ENCODE assay signal across 1 cellular context in the genomic region with DNA sequence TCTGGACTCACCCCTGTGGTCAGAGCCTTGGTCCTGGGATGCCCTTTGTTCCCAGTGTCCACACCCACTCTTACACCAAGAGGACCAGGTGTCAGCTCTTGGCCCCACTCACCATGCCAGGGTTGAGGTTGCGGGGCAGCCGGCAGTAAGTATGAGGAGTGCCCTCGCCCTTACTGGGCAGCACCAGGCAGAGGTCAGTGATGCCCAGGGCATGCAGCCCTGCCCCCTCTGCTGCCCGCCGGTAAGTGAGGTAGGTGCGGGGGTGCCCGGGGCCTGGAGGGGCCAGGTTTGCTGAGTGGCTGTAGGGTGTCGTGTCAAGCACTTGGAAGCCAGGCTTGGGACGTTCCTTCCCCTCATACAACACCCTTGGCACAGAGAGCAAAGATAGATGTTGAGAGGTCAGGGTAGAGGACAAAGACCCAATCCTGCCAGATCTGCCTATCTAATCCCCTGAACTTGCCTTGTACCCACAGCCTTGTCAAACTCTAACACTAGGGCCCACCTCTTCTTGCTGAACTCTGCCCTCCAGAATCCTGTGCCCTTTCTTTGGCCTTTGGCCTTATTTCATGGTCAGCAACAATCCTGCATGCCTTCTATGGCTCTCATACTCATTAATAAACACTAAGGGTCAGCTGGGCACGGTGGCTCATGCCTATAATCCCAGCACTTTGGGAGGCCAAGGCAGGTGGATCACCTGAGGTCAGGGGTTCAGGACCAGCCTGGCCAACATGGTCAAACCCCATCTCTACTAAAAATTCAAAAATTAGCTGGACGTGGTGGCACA.
A peak's percentile ranks its signal among the peaks of the same experiment; 100 is the strongest.
TF ChIP-seq lines count a peak whose summit lies in the region.

No MANE protein-coding gene starts in this region.

TF ChIP-seq in HepG2, 621 proteins besides CTCF, POLR2A, EP300 and RAD21 (continued from another document and continues in another):
- TF ChIP-seq, protein P1, sequence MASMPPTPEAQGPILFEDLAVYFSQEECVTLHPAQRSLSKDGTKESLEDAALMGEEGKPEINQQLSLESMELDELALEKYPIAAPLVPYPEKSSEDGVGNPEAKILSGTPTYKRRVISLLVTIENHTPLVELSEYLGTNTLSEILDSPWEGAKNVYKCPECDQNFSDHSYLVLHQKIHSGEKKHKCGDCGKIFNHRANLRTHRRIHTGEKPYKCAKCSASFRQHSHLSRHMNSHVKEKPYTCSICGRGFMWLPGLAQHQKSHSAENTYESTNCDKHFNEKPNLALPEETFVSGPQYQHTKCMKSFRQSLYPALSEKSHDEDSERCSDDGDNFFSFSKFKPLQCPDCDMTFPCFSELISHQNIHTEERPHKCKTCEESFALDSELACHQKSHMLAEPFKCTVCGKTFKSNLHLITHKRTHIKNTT (CRISPR knock-in tag; IDR thresholded peaks at IDR 0.05): no peak
- peak; percentile 31 for TF ChIP-seq HNF4A (CRISPR knock-in tag; IDR thresholded peaks at IDR 0.05)
- TF ChIP-seq, protein P2, sequence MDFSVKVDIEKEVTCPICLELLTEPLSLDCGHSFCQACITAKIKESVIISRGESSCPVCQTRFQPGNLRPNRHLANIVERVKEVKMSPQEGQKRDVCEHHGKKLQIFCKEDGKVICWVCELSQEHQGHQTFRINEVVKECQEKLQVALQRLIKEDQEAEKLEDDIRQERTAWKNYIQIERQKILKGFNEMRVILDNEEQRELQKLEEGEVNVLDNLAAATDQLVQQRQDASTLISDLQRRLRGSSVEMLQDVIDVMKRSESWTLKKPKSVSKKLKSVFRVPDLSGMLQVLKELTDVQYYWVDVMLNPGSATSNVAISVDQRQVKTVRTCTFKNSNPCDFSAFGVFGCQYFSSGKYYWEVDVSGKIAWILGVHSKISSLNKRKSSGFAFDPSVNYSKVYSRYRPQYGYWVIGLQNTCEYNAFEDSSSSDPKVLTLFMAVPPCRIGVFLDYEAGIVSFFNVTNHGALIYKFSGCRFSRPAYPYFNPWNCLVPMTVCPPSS (IDR thresholded peaks at IDR 0.05): no peak
- no peak for TF ChIP-seq MED8 (CRISPR knock-in tag; IDR thresholded peaks at IDR 0.05; ENCODE audit: insufficient replicate concordance)
- TF ChIP-seq ZSCAN25 (CRISPR knock-in tag; IDR thresholded peaks at IDR 0.05): no peak
- no peak for TF ChIP-seq ZNF850 (CRISPR knock-in tag; conservative IDR thresholded peaks at IDR 0.05)
- TF ChIP-seq KDM2A (CRISPR knock-in tag; IDR thresholded peaks at IDR 0.05; ENCODE audit: borderline replicate concordance, low read depth): no peak
- TF ChIP-seq, protein P3, sequence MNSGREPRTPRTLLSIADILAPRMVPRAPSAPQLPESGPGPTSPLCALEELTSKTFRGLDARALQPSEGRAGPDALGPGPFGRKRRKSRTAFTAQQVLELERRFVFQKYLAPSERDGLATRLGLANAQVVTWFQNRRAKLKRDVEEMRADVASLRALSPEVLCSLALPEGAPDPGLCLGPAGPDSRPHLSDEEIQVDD (CRISPR knock-in tag; IDR thresholded peaks at IDR 0.05; ENCODE audit: borderline replicate concordance): no peak
- no peak for TF ChIP-seq CREB1 (IDR thresholded peaks at IDR 0.05)
- TF ChIP-seq CREB1 (CRISPR knock-in tag; IDR thresholded peaks at IDR 0.05): no peak
- no peak for TF ChIP-seq FOXP1 (IDR thresholded peaks at IDR 0.05)
- TF ChIP-seq FOXP1 (CRISPR knock-in tag; IDR thresholded peaks at IDR 0.05): no peak
- no peak for TF ChIP-seq ARNT (IDR thresholded peaks at IDR 0.05)
- TF ChIP-seq PPARG (CRISPR knock-in tag; conservative IDR thresholded peaks at IDR 0.05): 0 out of 2 replicates have a peak, but pooled peaks have one; percentile 21
- TF ChIP-seq ZNF816 (CRISPR knock-in tag; IDR thresholded peaks at IDR 0.05; ENCODE audit: borderline replicate concordance): no peak
- no peak for TF ChIP-seq MXD4 (CRISPR knock-in tag; IDR thresholded peaks at IDR 0.05)
- TF ChIP-seq SALL2 (CRISPR knock-in tag; IDR thresholded peaks at IDR 0.05): no peak
- TF ChIP-seq ZNF678 (CRISPR knock-in tag; IDR thresholded peaks at IDR 0.05): no peak
- TF ChIP-seq ESRRA (CRISPR knock-in tag; IDR thresholded peaks at IDR 0.05; ENCODE audit: low read depth): 0 out of 2 replicates have a peak, but pooled peaks have one; percentile 32
- TF ChIP-seq ZNF704 (CRISPR knock-in tag; IDR thresholded peaks at IDR 0.05; ENCODE audit: borderline replicate concordance): no peak
- no peak for TF ChIP-seq CHD4 (IDR thresholded peaks at IDR 0.05; ENCODE audit: borderline replicate concordance, low read length)
- TF ChIP-seq, protein P4, sequence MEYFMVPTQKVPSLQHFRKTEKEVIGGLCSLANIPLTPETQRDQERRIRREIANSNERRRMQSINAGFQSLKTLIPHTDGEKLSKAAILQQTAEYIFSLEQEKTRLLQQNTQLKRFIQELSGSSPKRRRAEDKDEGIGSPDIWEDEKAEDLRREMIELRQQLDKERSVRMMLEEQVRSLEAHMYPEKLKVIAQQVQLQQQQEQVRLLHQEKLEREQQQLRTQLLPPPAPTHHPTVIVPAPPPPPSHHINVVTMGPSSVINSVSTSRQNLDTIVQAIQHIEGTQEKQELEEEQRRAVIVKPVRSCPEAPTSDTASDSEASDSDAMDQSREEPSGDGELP (IDR thresholded peaks at IDR 0.05; ENCODE audit: borderline replicate concordance, low read depth): no peak
- no peak for TF ChIP-seq ZNF101 (CRISPR knock-in tag; IDR thresholded peaks at IDR 0.05; ENCODE audit: borderline replicate concordance, low read depth)
- no peak for TF ChIP-seq ZNF724P (CRISPR knock-in tag; IDR thresholded peaks at IDR 0.05; ENCODE audit: borderline replicate concordance)
- TF ChIP-seq, protein P5, sequence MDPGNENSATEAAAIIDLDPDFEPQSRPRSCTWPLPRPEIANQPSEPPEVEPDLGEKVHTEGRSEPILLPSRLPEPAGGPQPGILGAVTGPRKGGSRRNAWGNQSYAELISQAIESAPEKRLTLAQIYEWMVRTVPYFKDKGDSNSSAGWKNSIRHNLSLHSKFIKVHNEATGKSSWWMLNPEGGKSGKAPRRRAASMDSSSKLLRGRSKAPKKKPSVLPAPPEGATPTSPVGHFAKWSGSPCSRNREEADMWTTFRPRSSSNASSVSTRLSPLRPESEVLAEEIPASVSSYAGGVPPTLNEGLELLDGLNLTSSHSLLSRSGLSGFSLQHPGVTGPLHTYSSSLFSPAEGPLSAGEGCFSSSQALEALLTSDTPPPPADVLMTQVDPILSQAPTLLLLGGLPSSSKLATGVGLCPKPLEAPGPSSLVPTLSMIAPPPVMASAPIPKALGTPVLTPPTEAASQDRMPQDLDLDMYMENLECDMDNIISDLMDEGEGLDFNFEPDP (CRISPR knock-in tag; conservative IDR thresholded peaks at IDR 0.05): no peak
- TF ChIP-seq TBP (CRISPR knock-in tag; IDR thresholded peaks at IDR 0.05): no peak
- no peak for TF ChIP-seq KMT2A (CRISPR knock-in tag; IDR thresholded peaks at IDR 0.05)
- TF ChIP-seq, protein P6, sequence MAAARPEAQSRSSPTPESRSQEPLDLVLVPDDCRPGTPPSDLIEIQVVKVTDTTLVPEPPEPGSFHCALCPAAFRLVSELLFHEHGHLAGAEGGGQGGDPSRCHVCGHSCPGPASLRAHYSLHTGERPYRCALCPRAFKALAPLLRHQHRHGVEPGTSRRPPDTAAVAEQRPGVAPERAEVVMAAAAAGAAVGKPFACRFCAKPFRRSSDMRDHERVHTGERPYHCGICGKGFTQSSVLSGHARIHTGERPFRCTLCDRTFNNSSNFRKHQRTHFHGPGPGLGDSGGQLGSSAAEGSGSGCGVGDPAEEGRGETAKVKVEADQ (CRISPR knock-in tag; IDR thresholded peaks at IDR 0.05; ENCODE audit: borderline replicate concordance): no peak
- TF ChIP-seq UBTF (CRISPR knock-in tag; IDR thresholded peaks at IDR 0.05): no peak
- TF ChIP-seq CBX2 (IDR thresholded peaks at IDR 0.05; ENCODE audit: low read depth, low read length): no peak
- no peak for TF ChIP-seq CBX2 (CRISPR knock-in tag; IDR thresholded peaks at IDR 0.05; ENCODE audit: low read depth)
- TF ChIP-seq YY1 (IDR thresholded peaks at IDR 0.05; ENCODE audit: insufficient read depth, insufficient replicate concordance, low read depth, low read length): no peak
- TF ChIP-seq ZNF703 (CRISPR knock-in tag; IDR thresholded peaks at IDR 0.05; ENCODE audit: borderline replicate concordance): no peak
- peak; percentile 41 for TF ChIP-seq AGO2 (optimal IDR thresholded peaks at IDR 0.05; ENCODE audit: low read depth, low read length)
- TF ChIP-seq ZBTB25 (CRISPR knock-in tag; IDR thresholded peaks at IDR 0.05): no peak
- TF ChIP-seq, protein P7, sequence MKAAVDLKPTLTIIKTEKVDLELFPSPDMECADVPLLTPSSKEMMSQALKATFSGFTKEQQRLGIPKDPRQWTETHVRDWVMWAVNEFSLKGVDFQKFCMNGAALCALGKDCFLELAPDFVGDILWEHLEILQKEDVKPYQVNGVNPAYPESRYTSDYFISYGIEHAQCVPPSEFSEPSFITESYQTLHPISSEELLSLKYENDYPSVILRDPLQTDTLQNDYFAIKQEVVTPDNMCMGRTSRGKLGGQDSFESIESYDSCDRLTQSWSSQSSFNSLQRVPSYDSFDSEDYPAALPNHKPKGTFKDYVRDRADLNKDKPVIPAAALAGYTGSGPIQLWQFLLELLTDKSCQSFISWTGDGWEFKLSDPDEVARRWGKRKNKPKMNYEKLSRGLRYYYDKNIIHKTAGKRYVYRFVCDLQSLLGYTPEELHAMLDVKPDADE (CRISPR knock-in tag; IDR thresholded peaks at IDR 0.05): no peak
- TF ChIP-seq THYN1 (CRISPR knock-in tag; IDR thresholded peaks at IDR 0.05; ENCODE audit: borderline replicate concordance, low read depth): no peak
- no peak for TF ChIP-seq ATF3 (CRISPR knock-in tag; IDR thresholded peaks at IDR 0.05)
- TF ChIP-seq KLF9 (CRISPR knock-in tag; IDR thresholded peaks at IDR 0.05; ENCODE audit: low read depth): no peak
- TF ChIP-seq ZNF383 (CRISPR knock-in tag; IDR thresholded peaks at IDR 0.05; ENCODE audit: borderline replicate concordance): no peak
- no peak for TF ChIP-seq HNRNPLL (IDR thresholded peaks at IDR 0.05; ENCODE audit: low read depth, low read length, poor library complexity, severe bottlenecking)
- TF ChIP-seq NFE2L1 (CRISPR knock-in tag; IDR thresholded peaks at IDR 0.05; ENCODE audit: borderline replicate concordance): no peak
- TF ChIP-seq HNRNPL (IDR thresholded peaks at IDR 0.05; ENCODE audit: low read depth, low read length): 0 out of 2 replicates have a peak, but pooled peaks have one; percentile 43
- no peak for TF ChIP-seq BCL6 (CRISPR knock-in tag; IDR thresholded peaks at IDR 0.05)
- TF ChIP-seq ZNF776 (CRISPR knock-in tag; IDR thresholded peaks at IDR 0.05): no peak
- no peak for TF ChIP-seq MTA1 (CRISPR knock-in tag; IDR thresholded peaks at IDR 0.05; ENCODE audit: borderline replicate concordance)
- TF ChIP-seq RARA (CRISPR knock-in tag; IDR thresholded peaks at IDR 0.05): peak; percentile 52; the same call in 1 of the 2 replicates
- TF ChIP-seq FIP1L1 (IDR thresholded peaks at IDR 0.05; ENCODE audit: borderline replicate concordance, insufficient read depth, low read depth, low read length): no peak
- no peak for TF ChIP-seq NR2F1 (CRISPR knock-in tag; IDR thresholded peaks at IDR 0.05)
- no peak for TF ChIP-seq FOXJ3 (CRISPR knock-in tag; IDR thresholded peaks at IDR 0.05; ENCODE audit: borderline replicate concordance)
- no peak for TF ChIP-seq MYPOP (CRISPR knock-in tag; IDR thresholded peaks at IDR 0.05)
